In genomic region chr3:32842987-32843386, GRCh38 we compare ENCODE assay signal across 18 cellular contexts. TPM values are rescaled to one million over a fixed set of nuclear protein-coding genes. Genes with fewer than 3 reads are reported as not detected.
A peak's percentile ranks its signal among the peaks of the same experiment; 100 is the strongest.
DNase-seq lines count a peak whose midpoint lies in the region; ATAC-seq and TF ChIP-seq lines count a peak whose summit lies in the region.
"Had no signal": no experiment of that assay in that cellular context is flagged by ENCODE, and none has a peak within 500 bp of the region (broad histone marks: within the 10 kb centered on the region; RNA-seq: fewer than 3 reads in every experiment).

No MANE protein-coding gene starts in this region.

- POLR2A ChIA-PET in WTC11 (lab: Charles Lee): interaction anchor here (0.6 to 3.3 kb wide), 11 partner anchors 8 to 63 kb away, joined by 3 to 24 read pairs (median 7); no protein-coding TSS in a partner anchor
- POLR2A ChIA-PET in naive thymus-derived CD8-positive, alpha-beta T cell (lab: Charles Lee): interaction anchor here (0.5 kb wide), 1 partner anchor 15 kb away, joined by 4 read pairs; no protein-coding TSS in a partner anchor

- CTCF ChIA-PET in WTC11 (lab: Charles Lee): interaction anchor here (0.7 to 1.9 kb wide), 9 partner anchors 12 to 375 kb away, joined by 3 to 8 read pairs (median 4); no protein-coding TSS in a partner anchor

- peaks cover 83% of the 10 kb centered on the region for H3K4me1 ChIP-seq in Loucy (ENCODE audit: insufficient read depth, low read length, poor library complexity, severe bottlenecking)

- no peaks in the 10 kb centered on the region for H4K20me1 ChIP-seq in Loucy (ENCODE audit: insufficient read depth, low read length, poor library complexity, severe bottlenecking)

- H3K4me3 ChIP-seq in Loucy (ENCODE audit: low read length, poor library complexity, severe bottlenecking): peak overlapping the region; percentile 56

- H3K27ac Mint-ChIP-seq in WTC11 (peak overlapping the region; percentile 98), nephron progenitor cell (peak overlapping the region; percentile 98)
- no peak overlapping the region for H3K27ac Mint-ChIP-seq in naive thymus-derived CD8-positive, alpha-beta T cell
- H3K27ac Mint-ChIP-seq: stimulated activated memory B cell treated with anti-CD40 and anti-IgM and Interleukin-4, amounts not matched to agents 10 μg/mL and 1 μg/mL and 100 μg/mL, for 72 hours; T-helper 1 cell treated with Interleukin-12 subunit alpha and Interleukin-12 subunit beta and Interleukin-4 antibody, amounts not matched to agents 30 μg/mL and 1 μg/mL, for 36 hours had no signal

- H3F3A ChIP-seq in Loucy (ENCODE audit: low read depth): peaks cover 7% of the 10 kb centered on the region

- no peaks in the 10 kb centered on the region for H3K36me3 ChIP-seq in Loucy (ENCODE audit: insufficient read depth, low read length)

- H3K9me2 ChIP-seq in Loucy (replicated peaks; ENCODE audit: low read depth, low read length): no peaks in the 10 kb centered on the region

- H3K9ac ChIP-seq in Loucy (ENCODE audit: low read depth, low read length, poor library complexity, severe bottlenecking): peak overlapping the region; percentile 55

- TF ChIP-seq CTCF in Loucy (conservative IDR thresholded peaks at IDR 0.05; ENCODE audit: low read length): no peak
- no peak for TF ChIP-seq CTCF in WTC11 (IDR thresholded peaks at IDR 0.05)
- no peak for TF ChIP-seq CTCF in nephron progenitor cell (IDR thresholded peaks at IDR 0.05)

- H3K27me3 ChIP-seq in Loucy (ENCODE audit: insufficient read depth, low read length, poor library complexity, severe bottlenecking): no peaks in the 10 kb centered on the region

- H3K79me2 ChIP-seq in Loucy (ENCODE audit: insufficient read depth, low read length): peaks cover 92% of the 10 kb centered on the region

- no peaks in the 10 kb centered on the region for H3K9me3 Mint-ChIP-seq in WTC11
- H3K9me3 Mint-ChIP-seq in nephron progenitor cell: no peaks in the 10 kb centered on the region
- H3K9me3 Mint-ChIP-seq in naive thymus-derived CD8-positive, alpha-beta T cell: no peaks in the 10 kb centered on the region
- H3K9me3 Mint-ChIP-seq: stimulated activated memory B cell treated with anti-CD40 and anti-IgM and Interleukin-4, amounts not matched to agents 10 μg/mL and 1 μg/mL and 100 μg/mL, for 72 hours; T-helper 1 cell treated with Interleukin-12 subunit alpha and Interleukin-12 subunit beta and Interleukin-4 antibody, amounts not matched to agents 30 μg/mL and 1 μg/mL, for 36 hours had no signal

- no peak overlapping the region for H2AFZ ChIP-seq in Loucy (ENCODE audit: low read length)

- no peaks in the 10 kb centered on the region for H3K9me3 ChIP-seq in Loucy (ENCODE audit: insufficient read depth, low read depth, low read length)

- H3K36me3 Mint-ChIP-seq in WTC11 (no peaks in the 10 kb centered on the region), nephron progenitor cell (ENCODE audit: low read depth) (no peaks in the 10 kb centered on the region)
- H3K36me3 Mint-ChIP-seq in naive thymus-derived CD8-positive, alpha-beta T cell: no peaks in the 10 kb centered on the region
- H3K36me3 Mint-ChIP-seq: stimulated activated memory B cell treated with anti-CD40 and anti-IgM and Interleukin-4, amounts not matched to agents 10 μg/mL and 1 μg/mL and 100 μg/mL, for 72 hours had no signal

- peak overlapping the region; percentile 71 for H3K4me3 Mint-ChIP-seq in WTC11
- peak overlapping the region; percentile 71 for H3K4me3 Mint-ChIP-seq in nephron progenitor cell
- H3K4me3 Mint-ChIP-seq in naive thymus-derived CD8-positive, alpha-beta T cell: peak overlapping the region in 1 of 10 donors; percentile 24
- H3K4me3 Mint-ChIP-seq: stimulated activated memory B cell treated with anti-CD40 and anti-IgM and Interleukin-4, amounts not matched to agents 10 μg/mL and 1 μg/mL and 100 μg/mL, for 72 hours; T-helper 1 cell treated with Interleukin-12 subunit alpha and Interleukin-12 subunit beta and Interleukin-4 antibody, amounts not matched to agents 30 μg/mL and 1 μg/mL, for 36 hours had no signal

- DNase-seq in GF-D8 (lab: John Stamatoyannopoulos, UW) (peak; percentile 86), WTC11 (ENCODE audit: low spot score) (no peak), nephron progenitor cell (no peak)
- no peak for DNase-seq in naive thymus-derived CD8-positive, alpha-beta T cell
- DNase-seq in stimulated activated CD4-positive, alpha-beta T cell treated with anti-CD3 and anti-CD28 coated beads, Interleukin-2, amount 100 ng/mL, for 24 hours: no peak
- DNase-seq: activated CD4-positive, alpha-beta T cell treated with anti-CD3 and anti-CD28 coated beads for 1 hour; DMS79 treated with DMSO at 0.1 percent for 48 hours; foreskin melanocyte; NCI-H2081 had no signal

- H3K4me2 ChIP-seq in Loucy (ENCODE audit: low read depth, low read length, poor library complexity, severe bottlenecking): peak overlapping the region; percentile 84

- peak; percentile 8 for ATAC-seq in WTC11
- no peak for ATAC-seq in naive thymus-derived CD8-positive, alpha-beta T cell
- no peak for ATAC-seq in GM21737 (IDR thresholded peaks at IDR 0.05; ENCODE audit: unreplicated experiment)

- H3K27me3 Mint-ChIP-seq in WTC11 (ENCODE audit: low read depth): no peaks in the 10 kb centered on the region
- no peaks in the 10 kb centered on the region for H3K27me3 Mint-ChIP-seq in nephron progenitor cell (ENCODE audit: low read depth, poor library complexity)
- H3K27me3 Mint-ChIP-seq in naive thymus-derived CD8-positive, alpha-beta T cell: peaks cover 0 to 8% (median 0%) of the 10 kb centered on the region in 5 donors

- peaks cover 98% of the 10 kb centered on the region for H3K4me1 Mint-ChIP-seq in WTC11
- peaks cover 92% of the 10 kb centered on the region for H3K4me1 Mint-ChIP-seq in nephron progenitor cell
- H3K4me1 Mint-ChIP-seq in naive thymus-derived CD8-positive, alpha-beta T cell: peaks cover 7 to 15% (median 12%) of the 10 kb centered on the region in 4 donors

TF ChIP-seq in WTC11, 78 proteins besides CTCF, POLR2A, EP300 and RAD21:
- TF ChIP-seq, protein P1, sequence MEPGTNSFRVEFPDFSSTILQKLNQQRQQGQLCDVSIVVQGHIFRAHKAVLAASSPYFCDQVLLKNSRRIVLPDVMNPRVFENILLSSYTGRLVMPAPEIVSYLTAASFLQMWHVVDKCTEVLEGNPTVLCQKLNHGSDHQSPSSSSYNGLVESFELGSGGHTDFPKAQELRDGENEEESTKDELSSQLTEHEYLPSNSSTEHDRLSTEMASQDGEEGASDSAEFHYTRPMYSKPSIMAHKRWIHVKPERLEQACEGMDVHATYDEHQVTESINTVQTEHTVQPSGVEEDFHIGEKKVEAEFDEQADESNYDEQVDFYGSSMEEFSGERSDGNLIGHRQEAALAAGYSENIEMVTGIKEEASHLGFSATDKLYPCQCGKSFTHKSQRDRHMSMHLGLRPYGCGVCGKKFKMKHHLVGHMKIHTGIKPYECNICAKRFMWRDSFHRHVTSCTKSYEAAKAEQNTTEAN (CRISPR knock-in tag; IDR thresholded peaks at IDR 0.05): 0 out of 2 replicates have a peak, but pooled peaks have one; percentile 16
- TF ChIP-seq OVOL2 (CRISPR knock-in tag; IDR thresholded peaks at IDR 0.05; ENCODE audit: borderline replicate concordance) (no peak), MAX (CRISPR knock-in tag; IDR thresholded peaks at IDR 0.05) (0 out of 2 replicates have a peak, but pooled peaks have one; percentile 29), NFYB (CRISPR knock-in tag; conservative IDR thresholded peaks at IDR 0.05; ENCODE audit: low read depth) (0 out of 2 replicates have a peak, but pooled peaks have one; percentile 13)

RNA-seq across cellular contexts. Expression of gene TRIM71, which starts 25.2 kb away (rescaled TPM):
- 237 to 274 TPM (median 238 TPM) in 3 replicates for total RNA-seq in WTC11 (2021)
- not detected for total RNA-seq in naive thymus-derived CD8-positive, alpha-beta T cell
- polyA plus RNA-seq in naive thymus-derived CD8-positive, alpha-beta T cell: not detected
- total RNA-seq: endothelial cell of umbilical vein, mesenteric fat pad, ureter had no signal
- polyA plus RNA-seq: BJ, endothelial cell of umbilical vein, keratinocyte had no signal

Comparison
In these comparisons a context has a peak if more than half of its experiments do, and no peak if none do; other contexts are left out.
1. H3K27ac Mint-ChIP-seq: peak in WTC11 (single experiment) and nephron progenitor cell (single experiment); none in naive thymus-derived CD8-positive, alpha-beta T cell (0 of 10).
2. RNA of gene TRIM71, which starts 25.2 kb away (total RNA-seq): 237 to 274 TPM in WTC11; not detected in naive thymus-derived CD8-positive, alpha-beta T cell; every median in the first group is over 100 times any median in the second.